ENCODE assay signal across 19 cellular contexts in genomic region chr1:63010898-63011660, GRCh38.
DNase-seq lines count a peak whose midpoint lies in the region; ATAC-seq and TF ChIP-seq lines count a peak whose summit lies in the region.
"Had no signal": no experiment of that assay in that cellular context is flagged by ENCODE, and none has a peak within 500 bp of the region (broad histone marks: within the 10 kb centered on the region; RNA-seq: fewer than 3 reads in every experiment).

No MANE protein-coding gene starts in this region.

- H3K4me3 ChIP-seq in retinal pigment epithelial cell (ENCODE audit: low read length) = no peak overlapping the region
- H3K4me3 ChIP-seq: mucosa of descending colon, PC-9 had no signal

- DNase-seq in NCI-H146 (lab: John Stamatoyannopoulos, UW) (peak; percentile 55), foreskin melanocyte (peak; percentile 85), retinal pigment epithelial cell (ENCODE audit: low read depth) (peak; percentile 32), AG20443 (ENCODE audit: low spot score) (no peak)
- DNase-seq in activated CD8-positive, alpha-beta memory T cell treated with anti-CD3 and anti-CD28 coated beads for 24 hours = no peak
- DNase-seq: activated CD4-positive, alpha-beta T cell treated with anti-CD3 and anti-CD28 coated beads for 36 hours; activated effector memory CD4-positive, alpha-beta T cell treated with anti-CD3 and anti-CD28 coated beads, Interleukin-2, amount 50 U/mL, for 16 hours; amniotic stem cell; BE2C; GOT3; left colon; mucosa of descending colon; NCI-H82; occipital lobe; PC-9; stimulated activated CD4-positive, alpha-beta T cell treated with anti-CD3 and anti-CD28 coated beads, Interleukin-4, amount 100 ng/mL, for 1 hour had no signal

- TF ChIP-seq CTCF in VCaP (conservative IDR thresholded peaks at IDR 0.05) = no peak
- TF ChIP-seq CTCF in retinal pigment epithelial cell (conservative IDR thresholded peaks at IDR 0.05; ENCODE audit: low read depth, low read length) = no peak

- peak overlapping the region; percentile 51 for H3K27ac ChIP-seq in VCaP
- H3K27ac ChIP-seq: PC-9 had no signal

- ATAC-seq in HG03442 (IDR thresholded peaks at IDR 0.05; ENCODE audit: unreplicated experiment) = no peak
- no peak for ATAC-seq in GM21619 (IDR thresholded peaks at IDR 0.05; ENCODE audit: unreplicated experiment)
- ATAC-seq: activated CD4-positive, alpha-beta T cell treated with anti-CD3 and anti-CD28 coated beads for 36 hours; left colon; mucosa of descending colon had no signal

Comparison
In these comparisons a context has a peak if more than half of its experiments do, and no peak if none do; other contexts are left out.
1. DNase-seq: peak in NCI-H146 (single experiment), foreskin melanocyte (single experiment) and retinal pigment epithelial cell (single experiment); none in activated CD8-positive, alpha-beta memory T cell treated with anti-CD3 and anti-CD28 coated beads for 24 hours (single experiment) and AG20443 (single experiment).